In genomic region chr20:37102571-37102970, GRCh38 we compare ENCODE assay signal across 18 cellular contexts.
"Had no signal": no experiment of that assay in that cellular context is flagged by ENCODE, and none has a peak within 500 bp of the region (broad histone marks: within the 10 kb centered on the region; RNA-seq: fewer than 3 reads in every experiment).

No MANE protein-coding gene starts in this region.

- H3K27ac ChIP-seq: heart left ventricle, psoas muscle, stomach, upper lobe of left lung, uterus had no signal

- H3K4me3 Mint-ChIP-seq: natural killer cell treated with Interleukin-12 subunit alpha and Interleukin-12 subunit beta and Interleukin-15 and Interleukin-18, amount 100 ng/mL, for 72 hours had no signal

- H3K36me3 Mint-ChIP-seq: natural killer cell treated with Interleukin-12 subunit alpha and Interleukin-12 subunit beta and Interleukin-15 and Interleukin-18, amount 100 ng/mL, for 72 hours had no signal

- H3K4me1 ChIP-seq: heart left ventricle, psoas muscle, stomach, upper lobe of left lung, uterus had no signal

- DNase-seq: effector memory CD4-positive, alpha-beta T cell; heart left ventricle; hippocampal formation; left colon; left ventricle myocardium superior; mesenchymal stem cell; midbrain; psoas muscle; retina; stimulated activated CD4-positive, alpha-beta T cell treated with anti-CD3 and anti-CD28 coated beads, Interleukin-2, amount 100 ng/mL, for 24 hours; stimulated activated naive CD4-positive, alpha-beta T cell; stomach; substantia nigra; upper lobe of left lung; uterus had no signal

- ATAC-seq: heart left ventricle; left colon; left ventricle myocardium superior; natural killer cell treated with Interleukin-12 subunit alpha and Interleukin-12 subunit beta and Interleukin-15 and Interleukin-18, amount 100 ng/mL, for 72 hours; psoas muscle; sciatic nerve had no signal

- H3K36me3 ChIP-seq: heart left ventricle, stomach, upper lobe of left lung, uterus had no signal

- H3K4me3 ChIP-seq: heart left ventricle, lung, psoas muscle, stomach, upper lobe of left lung, uterus had no signal

- H3K27me3 ChIP-seq: heart left ventricle, stomach, upper lobe of left lung, uterus had no signal

- H3K27me3 Mint-ChIP-seq: natural killer cell treated with Interleukin-12 subunit alpha and Interleukin-12 subunit beta and Interleukin-15 and Interleukin-18, amount 100 ng/mL, for 72 hours had no signal

- H3K9me3 Mint-ChIP-seq: natural killer cell treated with Interleukin-12 subunit alpha and Interleukin-12 subunit beta and Interleukin-15 and Interleukin-18, amount 100 ng/mL, for 72 hours had no signal

- H3K9me3 ChIP-seq: heart left ventricle, psoas muscle, stomach, upper lobe of left lung, uterus had no signal

- H3K27ac Mint-ChIP-seq: natural killer cell treated with Interleukin-12 subunit alpha and Interleukin-12 subunit beta and Interleukin-15 and Interleukin-18, amount 100 ng/mL, for 72 hours had no signal
